ENCODE assay signal across 8 cellular contexts in genomic region chr17:55513885-55514590, GRCh38. TPM values are rescaled to one million over a fixed set of nuclear protein-coding genes. Genes with fewer than 3 reads are reported as not detected.
DNase-seq lines count a peak whose midpoint lies in the region; ATAC-seq, FAIRE-seq and TF ChIP-seq lines count a peak whose summit lies in the region.

No MANE protein-coding gene starts in this region.

- H3K9me3 ChIP-seq in osteoblast (ENCODE audit: low read depth, low read length) (no peaks in the 10 kb centered on the region), thoracic aorta (no peaks in the 10 kb centered on the region)

- peak; percentile 99 for TF ChIP-seq CTCF in D721Med (IDR thresholded peaks at IDR 0.05; ENCODE audit: insufficient read depth, missing control alignments)
- TF ChIP-seq CTCF in osteoblast (IDR thresholded peaks at IDR 0.05; ENCODE audit: extremely low read depth, low read depth, low read length), result peak; percentile 94
- TF ChIP-seq CTCF in thoracic aorta (IDR thresholded peaks at IDR 0.05), result peak; percentile 89

- H2AFZ ChIP-seq in osteoblast (ENCODE audit: low read length), result no peak overlapping the region

- FAIRE-seq in D721Med (lab: Jason Lieb, UNC), result no peak

- no peaks in the 10 kb centered on the region for H3K79me2 ChIP-seq in osteoblast (ENCODE audit: insufficient read depth, low read length)

- peaks cover 3% of the 10 kb centered on the region for H3K4me1 ChIP-seq in osteoblast (ENCODE audit: insufficient read depth, low read length)
- no peaks in the 10 kb centered on the region for H3K4me1 ChIP-seq in thoracic aorta (ENCODE audit: control insufficient read depth in 1 of 2, low read depth in 2 of 2)

- no peak for DNase-seq in D721Med (ENCODE audit: insufficient read length, low spot score)
- peak; percentile 88 to 95 for DNase-seq in Kasumi-1 (lab: John Stamatoyannopoulos, UW)
- DNase-seq in RPMI7951 (ENCODE audit: low read depth), result peak; percentile 59
- DNase-seq in activated T-helper 1 cell treated with Interleukin-2 at 50 U/mL for 16 hours (ENCODE audit: low read depth), result peak; percentile 29
- peak; percentile 28 for DNase-seq in fibroblast of the conjunctiva (ENCODE audit: low read depth)
- peak; percentile 78 for DNase-seq in osteoblast (ENCODE audit: insufficient read length, low spot score, missing footprints)
- DNase-seq in thoracic aorta (ENCODE audit: low spot score), result peak; percentile 22

- peaks cover 25% of the 10 kb centered on the region for H3K27me3 ChIP-seq in osteoblast (ENCODE audit: insufficient read depth, low read length)
- no peaks in the 10 kb centered on the region for H3K27me3 ChIP-seq in thoracic aorta (replicated peaks; ENCODE audit: insufficient read depth)

- H3K27ac ChIP-seq in osteoblast (ENCODE audit: low read depth, low read length) (no peak overlapping the region), thoracic aorta (no peak overlapping the region)

- ATAC-seq in GM21528 (IDR thresholded peaks at IDR 0.05; ENCODE audit: low FRiP score, unreplicated experiment) (peak; percentile 67), thoracic aorta (ENCODE audit: insufficient number of reproducible peaks, low FRiP score, low read depth) (no peak)

- H3K4me3 ChIP-seq in osteoblast (ENCODE audit: insufficient read depth, low read length) (no peak overlapping the region), thoracic aorta (no peak overlapping the region)

- no peaks in the 10 kb centered on the region for H4K20me1 ChIP-seq in osteoblast (ENCODE audit: insufficient read depth, low read length)

- no peaks in the 10 kb centered on the region for H3K36me3 ChIP-seq in osteoblast (ENCODE audit: insufficient read depth, low read length)
- no peaks in the 10 kb centered on the region for H3K36me3 ChIP-seq in thoracic aorta

- H3K4me2 ChIP-seq in osteoblast (ENCODE audit: insufficient read depth, low read length), result peak overlapping the region; percentile 48

RNA-seq across cellular contexts. Expression of gene SMIM36, which starts 2.8 kb away (rescaled TPM):
- not detected in 2 replicates for total RNA-seq in RPMI7951 (2014; rRNA removed; shearing (Covaris generic))
- total RNA-seq in osteoblast (not detected in 2 replicates), thoracic aorta (not detected)
